In the genomic region with DNA sequence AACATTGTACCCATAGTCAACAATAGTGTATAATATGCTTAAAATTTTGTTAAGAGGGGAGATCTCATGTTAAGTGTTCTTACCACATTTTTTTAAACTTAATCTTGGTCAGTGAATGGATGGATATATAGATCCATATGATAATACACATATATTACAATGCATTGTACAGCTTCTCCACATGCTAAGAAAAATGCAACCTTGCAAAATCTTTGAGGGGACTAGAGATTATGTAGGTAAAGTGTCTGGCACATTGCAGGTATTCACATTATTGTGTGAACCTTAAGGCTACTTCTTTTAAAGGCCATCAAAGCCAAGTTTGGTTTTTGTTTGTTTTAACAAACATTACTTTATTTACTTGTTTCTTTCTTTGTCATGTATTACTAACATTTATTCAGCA, we compare ENCODE assay signal across 38 cellular contexts. TPM values are rescaled to one million over a fixed set of nuclear protein-coding genes. Genes with fewer than 3 reads are reported as not detected.
"Had no signal": no experiment of that assay in that cellular context is flagged by ENCODE, and none has a peak within 500 bp of the region (broad histone marks: within the 10 kb centered on the region; RNA-seq: fewer than 3 reads in every experiment).

No MANE protein-coding gene starts in this region.

- H3K4me1 ChIP-seq: adrenal gland had no signal

- DNase-seq: activated B cell treated with CpG ODN at 0.5 μM for 24 hours; activated CD4-positive, alpha-beta memory T cell treated with anti-CD3 and anti-CD28 coated beads for 36 hours; activated CD4-positive, alpha-beta T cell treated with anti-CD3 and anti-CD28 coated beads for 4 hours; activated CD4-positive, alpha-beta T cell treated with anti-CD3 and anti-CD28 coated beads, Interleukin-2, amount 10 ng/mL, durations not matched to agents 24 days and 14 days; activated CD4-positive, alpha-beta T cell treated with anti-CD3 and anti-CD28 coated beads, Interleukin-2, amount 50 U/mL, for 1 hour; activated CD4-positive, alpha-beta T cell treated with anti-CD3 and anti-CD28 coated beads, Interleukin-2, amount 50 U/mL, for 4 hours; activated CD4-positive, CD25-positive, alpha-beta regulatory T cell treated with anti-CD3 and anti-CD28 coated beads, Interleukin-2, amount 50 U/mL, for 72 hours; activated CD8-positive, alpha-beta memory T cell treated with anti-CD3 and anti-CD28 coated beads, Interleukin-2, amount 50 U/mL, for 4 hours; activated CD8-positive, alpha-beta T cell treated with anti-CD3 and anti-CD28 coated beads for 36 hours; activated effector memory CD4-positive, alpha-beta T cell treated with anti-CD3 and anti-CD28 coated beads, Interleukin-2, amount 50 U/mL, for 16 hours; activated gamma-delta T cell treated with Interleukin-2 at 50 U/mL for 16 hours; activated naive CD4-positive, alpha-beta T cell; activated naive CD4-positive, alpha-beta T cell treated with anti-CD3 and anti-CD28 coated beads for 36 hours; activated naive CD4-positive, alpha-beta T cell treated with anti-CD3 and anti-CD28 coated beads, Interleukin-2, amount 50 U/mL, for 16 hours; activated naive CD8-positive, alpha-beta T cell treated with anti-CD3 and anti-CD28 coated beads for 36 hours; activated T-cell treated with anti-CD3 and anti-CD28 coated beads for 4 hours; activated T-cell treated with anti-CD3 and anti-CD28 coated beads, Interleukin-2, amount 50 U/mL, for 1 hour; activated T-cell treated with anti-CD3 and anti-CD28 coated beads, Interleukin-2, amount 50 U/mL, for 4 hours; activated T-cell treated with anti-CD3 and anti-CD28 coated beads, Interleukin-2, amount 50 U/mL, for 72 hours; adrenal gland; amniotic stem cell; aorta; caudate nucleus; cerebellar nuclear complex; T-cell; T-helper 2 cell; T-helper 9 cell had no signal

- H3K27ac Mint-ChIP-seq: activated B cell treated with CpG ODN at 0.5 μM for 24 hours; activated CD4-positive, alpha-beta memory T cell treated with anti-CD3 and anti-CD28 coated beads for 36 hours; activated CD4-positive, alpha-beta T cell treated with anti-CD3 and anti-CD28 coated beads, Interleukin-2, amount 10 ng/mL, durations not matched to agents 24 days and 14 days; activated CD8-positive, alpha-beta T cell treated with anti-CD3 and anti-CD28 coated beads for 36 hours; activated naive CD4-positive, alpha-beta T cell treated with anti-CD3 and anti-CD28 coated beads for 36 hours; activated naive CD4-positive, alpha-beta T cell treated with anti-CD3 and anti-CD28 coated beads, Interleukin-2, amount 50 U/mL, for 72 hours; activated naive CD8-positive, alpha-beta T cell treated with anti-CD3 and anti-CD28 coated beads for 36 hours; activated T-cell treated with anti-CD3 and anti-CD28 coated beads, Interleukin-2, amount 50 U/mL, for 72 hours; activated T-helper 17 cell treated with anti-CD3 and anti-CD28 coated beads, Interleukin-2, amount 50 U/mL, for 72 hours; brain; T-cell; T-helper 1 cell treated with Interleukin-12 subunit alpha and Interleukin-12 subunit beta and Interleukin-4 antibody, amounts not matched to agents 30 μg/mL and 1 μg/mL, for 36 hours; T-helper 2 cell treated with Interferon-gamma antibody and Interleukin-4, amounts not matched to agents 5 μg/mL and 100 μg/mL, for 36 hours had no signal

- H3K9me3 ChIP-seq: adrenal gland had no signal

- H3K9me3 Mint-ChIP-seq: activated B cell treated with CpG ODN at 0.5 μM for 24 hours; activated CD4-positive, alpha-beta memory T cell treated with anti-CD3 and anti-CD28 coated beads for 36 hours; activated CD4-positive, alpha-beta T cell treated with anti-CD3 and anti-CD28 coated beads, Interleukin-2, amount 10 ng/mL, durations not matched to agents 24 days and 14 days; activated CD8-positive, alpha-beta T cell treated with anti-CD3 and anti-CD28 coated beads for 36 hours; activated naive CD4-positive, alpha-beta T cell treated with anti-CD3 and anti-CD28 coated beads for 36 hours; activated naive CD4-positive, alpha-beta T cell treated with anti-CD3 and anti-CD28 coated beads, Interleukin-2, amount 50 U/mL, for 72 hours; activated naive CD8-positive, alpha-beta T cell treated with anti-CD3 and anti-CD28 coated beads for 36 hours; activated T-cell treated with anti-CD3 and anti-CD28 coated beads, Interleukin-2, amount 50 U/mL, for 4 hours; activated T-cell treated with anti-CD3 and anti-CD28 coated beads, Interleukin-2, amount 50 U/mL, for 72 hours; activated T-helper 1 cell treated with anti-CD3 and anti-CD28 coated beads, Interleukin-12 subunit alpha, Interleukin-12 subunit beta, Interleukin-2, Interleukin-4 antibody, amounts not matched to agents 30 ng/mL and 10 ng/mL and 1 ng/mL, durations not matched to agents 14 hours and 24 hours and 36 hours; activated T-helper 17 cell treated with anti-CD3 and anti-CD28 coated beads, Interleukin-2, amount 50 U/mL, for 72 hours; central memory CD8-positive, alpha-beta T cell; T-cell; T-helper 1 cell treated with Interleukin-12 subunit alpha and Interleukin-12 subunit beta and Interleukin-4 antibody, amounts not matched to agents 30 μg/mL and 1 μg/mL, for 36 hours; T-helper 2 cell treated with Interferon-gamma antibody and Interleukin-4, amounts not matched to agents 5 μg/mL and 100 μg/mL, for 36 hours had no signal

- H3K27me3 Mint-ChIP-seq: activated CD4-positive, alpha-beta T cell treated with anti-CD3 and anti-CD28 coated beads, Interleukin-2, amount 10 ng/mL, durations not matched to agents 24 days and 14 days; activated CD8-positive, alpha-beta T cell treated with anti-CD3 and anti-CD28 coated beads for 36 hours; activated naive CD8-positive, alpha-beta T cell treated with anti-CD3 and anti-CD28 coated beads for 36 hours had no signal

- H3K36me3 ChIP-seq: adrenal gland, cardiac muscle cell had no signal

- H3K4me3 ChIP-seq: adrenal gland, cardiac muscle cell had no signal

- H3K4me3 Mint-ChIP-seq: activated B cell treated with CpG ODN at 0.5 μM for 24 hours; activated CD4-positive, alpha-beta memory T cell treated with anti-CD3 and anti-CD28 coated beads for 36 hours; activated CD4-positive, alpha-beta T cell treated with anti-CD3 and anti-CD28 coated beads, Interleukin-2, amount 10 ng/mL, durations not matched to agents 24 days and 14 days; activated CD8-positive, alpha-beta T cell treated with anti-CD3 and anti-CD28 coated beads for 36 hours; activated naive CD4-positive, alpha-beta T cell treated with anti-CD3 and anti-CD28 coated beads for 36 hours; activated naive CD8-positive, alpha-beta T cell treated with anti-CD3 and anti-CD28 coated beads for 36 hours; activated T-cell treated with anti-CD3 and anti-CD28 coated beads, Interleukin-2, amount 50 U/mL, for 4 hours; activated T-cell treated with anti-CD3 and anti-CD28 coated beads, Interleukin-2, amount 50 U/mL, for 72 hours; activated T-helper 1 cell treated with anti-CD3 and anti-CD28 coated beads, Interleukin-12 subunit alpha, Interleukin-12 subunit beta, Interleukin-2, Interleukin-4 antibody, amounts not matched to agents 30 ng/mL and 10 ng/mL and 1 ng/mL, durations not matched to agents 14 hours and 24 hours and 36 hours; activated T-helper 17 cell treated with anti-CD3 and anti-CD28 coated beads, Interleukin-2, amount 50 U/mL, for 72 hours; brain; central memory CD8-positive, alpha-beta T cell; T-cell; T-helper 1 cell treated with Interleukin-12 subunit alpha and Interleukin-12 subunit beta and Interleukin-4 antibody, amounts not matched to agents 30 μg/mL and 1 μg/mL, for 36 hours; T-helper 2 cell treated with Interferon-gamma antibody and Interleukin-4, amounts not matched to agents 5 μg/mL and 100 μg/mL, for 36 hours had no signal

- H3K36me3 Mint-ChIP-seq: activated CD4-positive, alpha-beta memory T cell treated with anti-CD3 and anti-CD28 coated beads for 36 hours; activated naive CD4-positive, alpha-beta T cell treated with anti-CD3 and anti-CD28 coated beads, Interleukin-2, amount 50 U/mL, for 72 hours; activated naive CD8-positive, alpha-beta T cell treated with anti-CD3 and anti-CD28 coated beads for 36 hours; brain; T-cell had no signal

- FAIRE-seq: TTC549 had no signal

- H3K27ac ChIP-seq: adrenal gland, cardiac muscle cell, VCaP had no signal

- H3K27me3 ChIP-seq: cardiac muscle cell had no signal

- H3K4me1 Mint-ChIP-seq: activated B cell treated with CpG ODN at 0.5 μM for 24 hours; activated CD4-positive, alpha-beta T cell treated with anti-CD3 and anti-CD28 coated beads, Interleukin-2, amount 10 ng/mL, durations not matched to agents 24 days and 14 days; activated naive CD8-positive, alpha-beta T cell treated with anti-CD3 and anti-CD28 coated beads for 36 hours; activated T-helper 17 cell treated with anti-CD3 and anti-CD28 coated beads, Interleukin-2, amount 50 U/mL, for 72 hours; central memory CD8-positive, alpha-beta T cell; T-cell had no signal

- ATAC-seq: activated CD8-positive, alpha-beta T cell treated with anti-CD3 and anti-CD28 coated beads for 36 hours; activated naive CD4-positive, alpha-beta T cell treated with anti-CD3 and anti-CD28 coated beads, Interleukin-2, amount 50 U/mL, for 72 hours; activated T-cell treated with anti-CD3 and anti-CD28 coated beads, Interleukin-2, amount 50 U/mL, for 4 hours; activated T-cell treated with anti-CD3 and anti-CD28 coated beads, Interleukin-2, amount 50 U/mL, for 72 hours; activated T-helper 17 cell treated with anti-CD3 and anti-CD28 coated beads, Interleukin-2, amount 50 U/mL, for 72 hours; T-cell had no signal

RNA-seq across cellular contexts. Expression of a gene that starts 10.4 kb away (rescaled TPM):
- total RNA-seq: activated B cell treated with CpG ODN at 0.5 μM for 24 hours; activated CD8-positive, alpha-beta memory T cell treated with anti-CD3 and anti-CD28 coated beads for 36 hours had no signal
